ENCODE assay signal across 9 cellular contexts in the genomic region with DNA sequence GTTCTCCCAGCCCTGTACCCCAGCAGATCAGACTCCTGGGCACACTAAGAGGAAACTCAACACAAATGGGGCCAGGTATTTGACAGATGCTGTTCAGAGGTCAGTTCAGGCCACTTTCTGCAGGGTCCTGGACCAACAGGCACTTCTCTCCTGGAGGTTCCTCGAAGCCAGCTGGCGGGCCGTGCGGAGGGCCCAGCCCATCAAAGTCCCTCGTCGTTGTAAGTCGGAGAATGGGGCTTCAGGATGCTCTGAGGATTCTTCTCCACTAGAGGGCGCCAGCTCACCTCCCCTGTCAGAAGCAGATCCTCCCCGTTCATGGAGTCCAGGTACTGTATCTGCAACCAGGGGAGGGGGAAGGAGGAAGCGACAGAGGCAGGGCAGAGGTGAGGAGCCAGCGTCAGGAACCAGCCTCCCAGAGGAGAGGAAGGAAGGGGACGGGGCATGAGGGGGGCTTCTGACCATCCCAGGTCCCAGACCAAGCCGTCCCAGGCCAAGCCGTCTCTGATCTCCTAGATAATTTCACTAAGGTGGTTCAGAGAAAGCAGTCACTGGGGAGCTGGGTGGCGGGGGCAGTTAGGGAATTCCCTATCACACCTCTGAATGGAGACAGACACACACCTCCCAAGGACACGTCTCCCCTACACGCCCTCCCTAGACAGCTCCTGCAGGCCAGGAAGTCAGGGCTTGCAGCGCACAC. TPM values are rescaled to one million over a fixed set of nuclear protein-coding genes. Genes with fewer than 3 reads are reported as not detected.
DNase-seq lines count a peak whose midpoint lies in the region; ATAC-seq and TF ChIP-seq lines count a peak whose summit lies in the region.
"Had no signal": no experiment of that assay in that cellular context is flagged by ENCODE, and none has a peak within 500 bp of the region (broad histone marks: within the 10 kb centered on the region; RNA-seq: fewer than 3 reads in every experiment).

No MANE protein-coding gene starts in this region.

- peak; percentile 86 for TF ChIP-seq CTCF in neutrophil (IDR thresholded peaks at IDR 0.05)

- peaks cover 8 to 9% of the 10 kb centered on the region in 2 experiments for H3K4me1 ChIP-seq in neutrophil (ENCODE audit: control insufficient read depth in 1 of 2, insufficient read depth in 1 of 2, low read depth in 1 of 2, low read length in 1 of 2)

- H3K27me3 ChIP-seq in MG63 (no peaks in the 10 kb centered on the region), neutrophil (no peaks in the 10 kb centered on the region)

- peak; percentile 68 for ATAC-seq in GM18502 (IDR thresholded peaks at IDR 0.05; ENCODE audit: poor library complexity, unreplicated experiment)
- ATAC-seq in HG02970 (IDR thresholded peaks at IDR 0.05; ENCODE audit: low FRiP score, unreplicated experiment) = no peak

- peak; percentile 84 for DNase-seq in MG63
- peak; percentile 86 for DNase-seq in RPMI8226
- peak; percentile 65 to 73 for DNase-seq in activated T-helper 1 cell treated with anti-CD3 and anti-CD28 coated beads, Interleukin-2, amount 50 U/mL, for 16 hours (ENCODE audit: low read depth in 1 of 2, low spot score in 1 of 2)
- peak; percentile 90 for DNase-seq in fibroblast of the conjunctiva (ENCODE audit: low read depth)
- peak; percentile 71 for DNase-seq in stromal cell of bone marrow (ENCODE audit: low read depth)

- H3K36me3 ChIP-seq in MG63 (peaks cover 50% of the 10 kb centered on the region), neutrophil (no peaks in the 10 kb centered on the region)

- H3K4me3 ChIP-seq in MG63 (no peak overlapping the region), neutrophil (ENCODE audit: low read depth in 1 of 2, low read length in 1 of 2) (no peak overlapping the region)

- H3K9me3 ChIP-seq in MG63 = no peaks in the 10 kb centered on the region
- no peaks in the 10 kb centered on the region for H3K9me3 ChIP-seq in neutrophil

- peak overlapping the region; percentile 39 for H3K27ac ChIP-seq in neutrophil

RNA-seq across cellular contexts. Expression of gene FAM83C, which starts 11.7 kb away (rescaled TPM):
- not detected in 2 replicates for total RNA-seq in MG63 (2014; rRNA removed; shearing (Covaris generic); ENCODE audit: low replicate concordance)
- total RNA-seq: temporal lobe had no signal

RNA-seq across cellular contexts. Expression of gene EIF6, which starts 19.3 kb away (rescaled TPM):
- total RNA-seq in MG63 (2014; rRNA removed; shearing (Covaris generic); ENCODE audit: low replicate concordance) = 211 and 491 TPM in 2 replicates

RNA-seq across cellular contexts. Expression of gene MMP24OS, which starts 26.0 kb away (rescaled TPM):
- 4.4 and 4.7 TPM in 2 replicates for total RNA-seq in MG63 (2014; rRNA removed; shearing (Covaris generic); ENCODE audit: low replicate concordance)
